ENCODE assay signal across 1 cellular context in genomic region chrX:130260316-130260715, GRCh38.
TF ChIP-seq lines count a peak whose summit lies in the region.

No MANE protein-coding gene starts in this region.

TF ChIP-seq in K562, 482 proteins besides CTCF, POLR2A, EP300 and RAD21 (continued from another document):
- TF ChIP-seq NCOA4 (IDR thresholded peaks at IDR 0.05; ENCODE audit: partially characterized antibody) (no peak), CREB1 (IDR thresholded peaks at IDR 0.05) (peak; percentile 77), CREB1 (CRISPR knock-in tag; IDR thresholded peaks at IDR 0.05) (no peak), FOSL1 (tag; conservative IDR thresholded peaks at IDR 0.05) (peak; percentile 65), AFF1 (IDR thresholded peaks at IDR 0.05; ENCODE audit: low read depth in 1 of 2, partially characterized antibody in 2 of 2) (no peak), C11orf30 (IDR thresholded peaks at IDR 0.05; ENCODE audit: low read depth) (peak; percentile 25), ARID3A (IDR thresholded peaks at IDR 0.05; ENCODE audit: borderline replicate concordance, low read depth, low read length) (peak; percentile 47; the same call in 1 of the 2 replicates), ZNF764 (CRISPR knock-in tag; IDR thresholded peaks at IDR 0.05; ENCODE audit: low read depth) (no peak), ZNF3 (CRISPR knock-in tag; IDR thresholded peaks at IDR 0.05) (no peak), TAL1 (IDR thresholded peaks at IDR 0.05) (no peak), ATF3 (IDR thresholded peaks at IDR 0.05) (peak; percentile 84), ATF3 (CRISPR knock-in tag; conservative IDR thresholded peaks at IDR 0.05) (no peak), NFE2 (IDR thresholded peaks at IDR 0.05; ENCODE audit: low read depth) (peak; percentile 47; the same call in 1 of the 2 replicates), ZNF324 (CRISPR knock-in tag; IDR thresholded peaks at IDR 0.05) (no peak), ZNF444 (CRISPR knock-in tag; IDR thresholded peaks at IDR 0.05) (no peak), CREM (IDR thresholded peaks at IDR 0.05; ENCODE audit: low read depth) (peak; percentile 70), POLR2H (tag; IDR thresholded peaks at IDR 0.05; ENCODE audit: low read depth) (no peak), HNRNPLL (IDR thresholded peaks at IDR 0.05; ENCODE audit: low read depth, low read length, poor library complexity, severe bottlenecking) (no peak), SRSF1 (IDR thresholded peaks at IDR 0.05; ENCODE audit: low read depth, low read length) (no peak), PHB (CRISPR knock-in tag; IDR thresholded peaks at IDR 0.05) (no peak), NFXL1 (CRISPR knock-in tag; IDR thresholded peaks at IDR 0.05) (no peak), NCOA6 (IDR thresholded peaks at IDR 0.05) (no peak), ZC3H11A (IDR thresholded peaks at IDR 0.05; ENCODE audit: low read depth, low read length) (no peak), MEF2A (IDR thresholded peaks at IDR 0.05; ENCODE audit: control insufficient read depth, low read depth, low read length) (no peak), GABPB2 (CRISPR knock-in tag; conservative IDR thresholded peaks at IDR 0.05) (no peak), CBX5 (IDR thresholded peaks at IDR 0.05; ENCODE audit: borderline replicate concordance, low read depth) (no peak), TOE1 (IDR thresholded peaks at IDR 0.05; ENCODE audit: borderline replicate concordance) (no peak), TOE1 (CRISPR knock-in tag; IDR thresholded peaks at IDR 0.05; ENCODE audit: borderline replicate concordance, low read depth) (no peak), MYNN (IDR thresholded peaks at IDR 0.05) (no peak), MYNN (CRISPR knock-in tag; IDR thresholded peaks at IDR 0.05) (no peak), JUN (IDR thresholded peaks at IDR 0.05; ENCODE audit: borderline replicate concordance, low read depth, low read length) (0 out of 2 replicates have a peak, but pooled peaks have one; percentile 55), JUN (CRISPR knock-in tag; IDR thresholded peaks at IDR 0.05; ENCODE audit: borderline replicate concordance) (no peak), ZNF253 (CRISPR knock-in tag; conservative IDR thresholded peaks at IDR 0.05) (no peak), SMARCA4 (IDR thresholded peaks at IDR 0.05) (peak; percentile 35; the same call in 1 of the 2 replicates), SMAD2 (IDR thresholded peaks at IDR 0.05; ENCODE audit: low read depth, low read length) (no peak), MEIS2 (IDR thresholded peaks at IDR 0.05; ENCODE audit: partially characterized antibody) (peak; percentile 84), PKNOX1 (IDR thresholded peaks at IDR 0.05) (peak; percentile 70), DPF2 (IDR thresholded peaks at IDR 0.05) (peak; percentile 59; the same call in 1 of the 2 replicates), LARP7 (IDR thresholded peaks at IDR 0.05) (no peak), ZKSCAN8 (CRISPR knock-in tag; IDR thresholded peaks at IDR 0.05) (no peak), JUND (IDR thresholded peaks at IDR 0.05; ENCODE audit: borderline replicate concordance, low read depth, low read length) (peak; percentile 84), JUND (tag; IDR thresholded peaks at IDR 0.05; ENCODE audit: borderline replicate concordance, low read depth, low read length) (peak; percentile 64; the same call in 1 of the 3 replicates)
